In genomic region chr1:150552692-150553278, GRCh38 we compare ENCODE assay signal across 1 cellular context.
TF ChIP-seq lines count a peak whose summit lies in the region.

No MANE protein-coding gene starts in this region.

TF ChIP-seq in H1, 55 proteins besides CTCF, POLR2A, EP300 and RAD21:
- TF ChIP-seq EZH2 (IDR thresholded peaks at IDR 0.05; ENCODE audit: low read depth, low read length, severe bottlenecking), result no peak
- no peak for TF ChIP-seq ASH2L (IDR thresholded peaks at IDR 0.05; ENCODE audit: low read length)
- TF ChIP-seq USF2 (IDR thresholded peaks at IDR 0.05; ENCODE audit: low read length), result no peak
- no peak for TF ChIP-seq EGR1 (IDR thresholded peaks at IDR 0.05; ENCODE audit: borderline replicate concordance, low read depth, low read length)
